13 cellular contexts compared by ENCODE assay signal in genomic region chr11:126280595-126280994, GRCh38. TPM values are rescaled to one million over a fixed set of nuclear protein-coding genes. Genes with fewer than 3 reads are reported as not detected.
DNase-seq lines count a peak whose midpoint lies in the region; ATAC-seq lines count a peak whose summit lies in the region.
"Had no signal": no experiment of that assay in that cellular context is flagged by ENCODE, and none has a peak within 500 bp of the region (broad histone marks: within the 10 kb centered on the region; RNA-seq: fewer than 3 reads in every experiment).

No MANE protein-coding gene starts in this region.

- peak overlapping the region; percentile 11 for H3K27ac Mint-ChIP-seq in activated CD4-positive, alpha-beta T cell treated with anti-CD3 and anti-CD28 coated beads for 36 hours
- H3K27ac Mint-ChIP-seq in IgD-negative memory B cell = peak overlapping the region; percentile 38 to 61 (median 47)
- H3K27ac Mint-ChIP-seq in activated CD4-positive, alpha-beta memory T cell treated with anti-CD3 and anti-CD28 coated beads for 36 hours = peak overlapping the region; percentile 38
- H3K27ac Mint-ChIP-seq in natural killer cell treated with Interleukin-12 subunit alpha and Interleukin-12 subunit beta and Interleukin-15 and Interleukin-18, amount 100 ng/mL, for 72 hours = peak overlapping the region; percentile 87 to 95

- peaks cover 43% of the 10 kb centered on the region for H3K4me1 Mint-ChIP-seq in activated CD4-positive, alpha-beta T cell treated with anti-CD3 and anti-CD28 coated beads for 36 hours
- peaks cover 24 to 25% (median 24%) of the 10 kb centered on the region in 3 donors for H3K4me1 Mint-ChIP-seq in IgD-negative memory B cell
- H3K4me1 Mint-ChIP-seq in activated CD4-positive, alpha-beta memory T cell treated with anti-CD3 and anti-CD28 coated beads for 36 hours (ENCODE audit: low read depth) = peaks cover 37% of the 10 kb centered on the region
- peaks cover 44 to 49% of the 10 kb centered on the region in 2 donors for H3K4me1 Mint-ChIP-seq in natural killer cell treated with Interleukin-12 subunit alpha and Interleukin-12 subunit beta and Interleukin-15 and Interleukin-18, amount 100 ng/mL, for 72 hours (ENCODE audit: low read depth in 2 of 2)

- POLR2A ChIA-PET in activated CD4-positive, alpha-beta T cell treated with anti-CD3 and anti-CD28 coated beads for 36 hours (lab: Charles Lee) = no interaction called here
- POLR2A ChIA-PET in activated CD4-positive, alpha-beta memory T cell treated with anti-CD3 and anti-CD28 coated beads for 36 hours (lab: Charles Lee) = interaction anchor here (3.7 kb wide), 1 partner anchor 11 kb away, joined by 41 read pairs; the partner anchor contains the start of genes FOXRED1 and SRPRA

- no peak for DNase-seq in activated CD4-positive, alpha-beta T cell treated with anti-CD3 and anti-CD28 coated beads for 36 hours
- no peak for DNase-seq in activated CD4-positive, alpha-beta T cell treated with anti-CD3 and anti-CD28 coated beads for 48 hours
- DNase-seq in activated CD4-positive, alpha-beta memory T cell treated with anti-CD3 and anti-CD28 coated beads for 36 hours = no peak
- no peak for DNase-seq in natural killer cell treated with Interleukin-12 subunit alpha and Interleukin-12 subunit beta and Interleukin-15 and Interleukin-18, amount 100 ng/mL, for 72 hours (ENCODE audit: low spot score)
- DNase-seq in pons (ENCODE audit: low spot score) = no peak
- DNase-seq in RPMI8226 = no peak
- DNase-seq: DMS53, glutamatergic neuron, nucleus accumbens, OCI-M1, T1000 had no signal

- H3K4me3 Mint-ChIP-seq in activated CD4-positive, alpha-beta T cell treated with anti-CD3 and anti-CD28 coated beads for 36 hours = no peak overlapping the region
- peak overlapping the region in 2 of 4 donors; percentile 69 to 72 for H3K4me3 Mint-ChIP-seq in IgD-negative memory B cell
- no peak overlapping the region for H3K4me3 Mint-ChIP-seq in activated CD4-positive, alpha-beta memory T cell treated with anti-CD3 and anti-CD28 coated beads for 36 hours
- peak overlapping the region; percentile 6 for H3K4me3 Mint-ChIP-seq in natural killer cell treated with Interleukin-12 subunit alpha and Interleukin-12 subunit beta and Interleukin-15 and Interleukin-18, amount 100 ng/mL, for 72 hours

- intact Hi-C loops in activated CD4-positive, alpha-beta T cell treated with anti-CD3 and anti-CD28 coated beads for 36 hours (cut with DNase I, micrococcal nuclease) = loop anchor here (5.0 kb wide), 3 partner anchors 68 to 688 kb away; partner anchors contain the start of genes CDON (in 1 of the 2), FAM118B (in 1 of the 2), RPUSD4 (in 1 of the 2) and STT3A (in 1 of the 2)
- intact Hi-C loops in activated CD4-positive, alpha-beta memory T cell treated with anti-CD3 and anti-CD28 coated beads for 36 hours (cut with micrococcal nuclease) = no loop called here

- CTCF ChIA-PET in activated CD4-positive, alpha-beta T cell treated with anti-CD3 and anti-CD28 coated beads for 36 hours (lab: Charles Lee) = interaction anchor here (0.8 to 2.8 kb wide), 3 partner anchors 11 to 31 kb away, joined by 3 to 11 read pairs (median 5); partner anchors contain the start of genes FOXRED1 and SRPRA
- CTCF ChIA-PET in activated CD4-positive, alpha-beta memory T cell treated with anti-CD3 and anti-CD28 coated beads for 36 hours (lab: Charles Lee) = no interaction called here

- H3K9me3 Mint-ChIP-seq in activated CD4-positive, alpha-beta T cell treated with anti-CD3 and anti-CD28 coated beads for 36 hours (ENCODE audit: low read depth) = no peaks in the 10 kb centered on the region
- no peaks in the 10 kb centered on the region for H3K9me3 Mint-ChIP-seq in IgD-negative memory B cell
- H3K9me3 Mint-ChIP-seq in activated CD4-positive, alpha-beta memory T cell treated with anti-CD3 and anti-CD28 coated beads for 36 hours = no peaks in the 10 kb centered on the region
- H3K9me3 Mint-ChIP-seq in natural killer cell treated with Interleukin-12 subunit alpha and Interleukin-12 subunit beta and Interleukin-15 and Interleukin-18, amount 100 ng/mL, for 72 hours = no peaks in the 10 kb centered on the region

- peaks cover 18% of the 10 kb centered on the region for H3K36me3 Mint-ChIP-seq in activated CD4-positive, alpha-beta T cell treated with anti-CD3 and anti-CD28 coated beads for 36 hours (ENCODE audit: low read depth)
- peaks cover 6% of the 10 kb centered on the region for H3K36me3 Mint-ChIP-seq in IgD-negative memory B cell
- H3K36me3 Mint-ChIP-seq in activated CD4-positive, alpha-beta memory T cell treated with anti-CD3 and anti-CD28 coated beads for 36 hours = peaks cover 14% of the 10 kb centered on the region
- peaks cover 4% of the 10 kb centered on the region for H3K36me3 Mint-ChIP-seq in natural killer cell treated with Interleukin-12 subunit alpha and Interleukin-12 subunit beta and Interleukin-15 and Interleukin-18, amount 100 ng/mL, for 72 hours

- no peak for ATAC-seq in activated CD4-positive, alpha-beta T cell treated with anti-CD3 and anti-CD28 coated beads for 36 hours
- no peak for ATAC-seq in natural killer cell treated with Interleukin-12 subunit alpha and Interleukin-12 subunit beta and Interleukin-15 and Interleukin-18, amount 100 ng/mL, for 72 hours
- ATAC-seq in GM19397 (IDR thresholded peaks at IDR 0.05; ENCODE audit: unreplicated experiment) = no peak

- H3K27me3 Mint-ChIP-seq in activated CD4-positive, alpha-beta T cell treated with anti-CD3 and anti-CD28 coated beads for 36 hours = no peaks in the 10 kb centered on the region
- no peaks in the 10 kb centered on the region for H3K27me3 Mint-ChIP-seq in IgD-negative memory B cell
- no peaks in the 10 kb centered on the region for H3K27me3 Mint-ChIP-seq in activated CD4-positive, alpha-beta memory T cell treated with anti-CD3 and anti-CD28 coated beads for 36 hours
- no peaks in the 10 kb centered on the region for H3K27me3 Mint-ChIP-seq in natural killer cell treated with Interleukin-12 subunit alpha and Interleukin-12 subunit beta and Interleukin-15 and Interleukin-18, amount 100 ng/mL, for 72 hours

RNA-seq across cellular contexts. Expression of gene TIRAP, which starts 2.3 kb away (rescaled TPM):
- total RNA-seq in activated CD4-positive, alpha-beta T cell treated with anti-CD3 and anti-CD28 coated beads for 36 hours = 1 to 10 TPM; 5.3 to 7.5 TPM
- polyA plus RNA-seq in IgD-negative memory B cell = 13.0 TPM
- total RNA-seq in activated CD4-positive, alpha-beta memory T cell treated with anti-CD3 and anti-CD28 coated beads for 36 hours = 1 to 10 TPM; 7.3 to 8.8 TPM
- 10 to 100 TPM; 19.8 to 19.9 TPM for total RNA-seq in natural killer cell treated with Interleukin-12 subunit alpha and Interleukin-12 subunit beta and Interleukin-15 and Interleukin-18, amount 100 ng/mL, for 72 hours

RNA-seq across cellular contexts. Expression of gene FOXRED1, which starts 11.6 kb away (rescaled TPM):
- 10 to 100 TPM; 39.0 to 43.7 TPM for total RNA-seq in activated CD4-positive, alpha-beta T cell treated with anti-CD3 and anti-CD28 coated beads for 36 hours
- 12.0 TPM for polyA plus RNA-seq in IgD-negative memory B cell
- total RNA-seq in activated CD4-positive, alpha-beta memory T cell treated with anti-CD3 and anti-CD28 coated beads for 36 hours = 10 to 100 TPM; 41.7 to 42.3 TPM
- total RNA-seq in natural killer cell treated with Interleukin-12 subunit alpha and Interleukin-12 subunit beta and Interleukin-15 and Interleukin-18, amount 100 ng/mL, for 72 hours = 10 to 100 TPM; 39.7 to 79.6 TPM

RNA-seq across cellular contexts. Expression of gene SRPRA, which starts 11.9 kb away (rescaled TPM):
- total RNA-seq in activated CD4-positive, alpha-beta T cell treated with anti-CD3 and anti-CD28 coated beads for 36 hours = 100 to 1,000 TPM; 131 to 139 TPM
- polyA plus RNA-seq in IgD-negative memory B cell = 81.7 TPM
- total RNA-seq in activated CD4-positive, alpha-beta memory T cell treated with anti-CD3 and anti-CD28 coated beads for 36 hours = 100 to 1,000 TPM; 142 to 149 TPM
- 100 to 1,000 TPM; 197 to 213 TPM for total RNA-seq in natural killer cell treated with Interleukin-12 subunit alpha and Interleukin-12 subunit beta and Interleukin-15 and Interleukin-18, amount 100 ng/mL, for 72 hours

RNA-seq across cellular contexts. Expression of gene DCPS, which starts 23.3 kb away (rescaled TPM):
- 10 to 100 TPM; 29.7 to 39.3 TPM for total RNA-seq in activated CD4-positive, alpha-beta T cell treated with anti-CD3 and anti-CD28 coated beads for 36 hours
- 76.9 TPM for polyA plus RNA-seq in IgD-negative memory B cell
- total RNA-seq in activated CD4-positive, alpha-beta memory T cell treated with anti-CD3 and anti-CD28 coated beads for 36 hours = 10 to 100 TPM; 40.1 to 43.9 TPM
- total RNA-seq in natural killer cell treated with Interleukin-12 subunit alpha and Interleukin-12 subunit beta and Interleukin-15 and Interleukin-18, amount 100 ng/mL, for 72 hours = 10 to 100 TPM; 32.8 to 46.7 TPM

Comparison
In these comparisons a context has a peak if more than half of its experiments do, and no peak if none do; other contexts are left out.
1. H3K27ac Mint-ChIP-seq: peak in every context shown above with its lines; median percentile 91 in natural killer cell treated with Interleukin-12 subunit alpha and Interleukin-12 subunit beta and Interleukin-15 and Interleukin-18, amount 100 ng/mL, for 72 hours; 47 in IgD-negative memory B cell; 38 in activated CD4-positive, alpha-beta memory T cell treated with anti-CD3 and anti-CD28 coated beads for 36 hours; 11 in activated CD4-positive, alpha-beta T cell treated with anti-CD3 and anti-CD28 coated beads for 36 hours.